Comparison of ENCODE assay signal across 8 cellular contexts in genomic region chr7:100890640-100891521, GRCh38. TPM values are rescaled to one million over a fixed set of nuclear protein-coding genes. Genes with fewer than 3 reads are reported as not detected.
DNase-seq lines count a peak whose midpoint lies in the region; TF ChIP-seq lines count a peak whose summit lies in the region.

No MANE protein-coding gene starts in this region.

- H3K9me3 ChIP-seq in fibroblast of lung (ENCODE audit: control insufficient read depth, insufficient read depth, low read depth, low read length) (no peaks in the 10 kb centered on the region), prostate gland (no peaks in the 10 kb centered on the region)

- no peak for TF ChIP-seq CTCF in GM06990 (IDR thresholded peaks at IDR 0.05; ENCODE audit: insufficient read depth, low read length, poor library complexity, severe bottlenecking)
- no peak for TF ChIP-seq CTCF in fibroblast of lung (conservative IDR thresholded peaks at IDR 0.05 in 1 of 2, IDR thresholded peaks at IDR 0.05 in 1 of 2; ENCODE audit: low read depth in 1 of 2, low read length in 2 of 2)
- TF ChIP-seq CTCF in prostate gland (IDR thresholded peaks at IDR 0.05) = no peak

- 8% methylated on average over 43 of the region's 43 CpGs for WGBS in prostate gland

- H3K27ac ChIP-seq in fibroblast of lung (ENCODE audit: insufficient read depth, low read length) (peak overlapping the region; percentile 21), prostate gland (peak overlapping the region; percentile 96 to 97)

- H3K4me1 ChIP-seq in fibroblast of lung (ENCODE audit: control insufficient read depth, extremely low read depth, insufficient read depth, low read length) (peaks cover 11% of the 10 kb centered on the region), prostate gland (replicated peaks) (peaks cover 27% of the 10 kb centered on the region)

- H3K9ac ChIP-seq in fibroblast of lung (ENCODE audit: insufficient read depth, low read length) = no peak overlapping the region

- peaks cover 18% of the 10 kb centered on the region for H3K36me3 ChIP-seq in GM06990 (ENCODE audit: control insufficient read depth, insufficient read depth, low read length)
- H3K36me3 ChIP-seq in fibroblast of lung (ENCODE audit: control insufficient read depth, insufficient read depth, low read length) = peaks cover 25% of the 10 kb centered on the region
- peaks cover 4 to 10% of the 10 kb centered on the region in 2 donors for H3K36me3 ChIP-seq in prostate gland

- TF ChIP-seq POLR2A in prostate gland (IDR thresholded peaks at IDR 0.05) = no peak

- H3K4me3 ChIP-seq in GM06990 (replicated peaks; ENCODE audit: low read depth, low read length) = peak overlapping the region; percentile 57
- H3K4me3 ChIP-seq in fibroblast of lung (replicated peaks in 1 of 4; ENCODE audit: control extremely low read depth in 1 of 4, insufficient read depth in 1 of 4, low read depth in 3 of 4, low read length in 4 of 4) = peak overlapping the region in 2 of 4 experiments; percentile 60 to 63
- peak overlapping the region; percentile 43 to 54 for H3K4me3 ChIP-seq in prostate gland

- peak overlapping the region; percentile 36 for H2AFZ ChIP-seq in fibroblast of lung (ENCODE audit: low read length)

- H3K79me2 ChIP-seq in fibroblast of lung (ENCODE audit: control insufficient read depth, insufficient read depth, low read length) = peaks cover 14% of the 10 kb centered on the region

- DNase-seq in GM06990 (ENCODE audit: extremely low read depth, insufficient read length) = no peak
- DNase-seq in RPMI8226 = peak; percentile 2
- DNase-seq in fibroblast of lung (ENCODE audit: low read depth in 2 of 2) = no peak
- DNase-seq in prostate gland (ENCODE audit: low spot score) = no peak
- no peak for DNase-seq in MV-4-11 (lab: John Stamatoyannopoulos, UW)
- DNase-seq in NCI-H1694 treated with DMSO at 0.1 percent for 48 hours (lab: John Stamatoyannopoulos, UW) = no peak
- DNase-seq in NCI-H524 (lab: John Stamatoyannopoulos, UW) = no peak
- DNase-seq in RKO (ENCODE audit: low spot score) = no peak

- H3K27me3 ChIP-seq in GM06990 (replicated peaks; ENCODE audit: control insufficient read depth, insufficient read depth, low read length) = no peaks in the 10 kb centered on the region
- H3K27me3 ChIP-seq in fibroblast of lung (ENCODE audit: control insufficient read depth, insufficient read depth, low read length) = peaks cover 8% of the 10 kb centered on the region
- H3K27me3 ChIP-seq in prostate gland (replicated peaks; ENCODE audit: insufficient read depth) = no peaks in the 10 kb centered on the region

- H4K20me1 ChIP-seq in fibroblast of lung (ENCODE audit: control insufficient read depth, extremely low read depth, insufficient read depth, low read length) = no peaks in the 10 kb centered on the region

- intact Hi-C loops in prostate gland (cut with DNase I) = no loop called here

- H3K4me2 ChIP-seq in fibroblast of lung (ENCODE audit: extremely low read depth, insufficient read depth, low read length) = peak overlapping the region; percentile 73

RNA-seq across cellular contexts. Expression of gene UFSP1, which starts 1.4 kb away (rescaled TPM):
- total RNA-seq in fibroblast of lung (4.0 and 7.7 TPM in 2 replicates), prostate gland (1 to 10 TPM; 6.4 to 8.4 TPM)
- 0.53 and 1.1 TPM in 2 replicates for polyA plus RNA-seq in fibroblast of lung
- 2.8 and 3.4 TPM in 2 replicates for polyA plus RNA-seq in fibroblast of lung (2012)
- 0.26 and 0.55 TPM in 2 replicates for polyA minus RNA-seq in fibroblast of lung (ENCODE audit: low replicate concordance)

RNA-seq across cellular contexts. Expression of gene ACHE, which starts 4.8 kb away (rescaled TPM):
- under 0.01 and 0.26 TPM in 2 replicates for total RNA-seq in fibroblast of lung
- 0.07 and 0.11 TPM in 2 replicates for polyA plus RNA-seq in fibroblast of lung
- polyA plus RNA-seq in fibroblast of lung (2012) = 0.30 TPM in 1 of 2 replicates, not detected in the other
- not detected in 2 replicates for polyA minus RNA-seq in fibroblast of lung (ENCODE audit: low replicate concordance)
- total RNA-seq in prostate gland = 10 to 100 TPM in 1 of 2 donors, 1 to 10 TPM in 1; 6.6 to 17.5 TPM

RNA-seq across cellular contexts. Expression of gene SRRT, which starts 16.0 kb away (rescaled TPM):
- total RNA-seq in fibroblast of lung = 29.3 and 32.0 TPM in 2 replicates
- 33.7 and 56.9 TPM in 2 replicates for polyA plus RNA-seq in fibroblast of lung
- 68.3 and 107 TPM in 2 replicates for polyA plus RNA-seq in fibroblast of lung (2012)
- polyA minus RNA-seq in fibroblast of lung (ENCODE audit: low replicate concordance) = 64.3 and 132 TPM in 2 replicates
- total RNA-seq in prostate gland = 100 to 1,000 TPM; 105 to 182 TPM

RNA-seq across cellular contexts. Expression of gene TRIP6, which starts 23.7 kb away (rescaled TPM):
- total RNA-seq in fibroblast of lung = 61.9 and 96.1 TPM in 2 replicates
- 76.2 and 89.8 TPM in 2 replicates for polyA plus RNA-seq in fibroblast of lung
- 101 and 132 TPM in 2 replicates for polyA plus RNA-seq in fibroblast of lung (2012)
- polyA minus RNA-seq in fibroblast of lung (ENCODE audit: low replicate concordance) = 53.6 and 71.9 TPM in 2 replicates
- 100 to 1,000 TPM in 1 of 2 donors, 10 to 100 TPM in 1; 65.9 to 113 TPM for total RNA-seq in prostate gland

RNA-seq across cellular contexts. Expression of gene SLC12A9, which starts 38.4 kb away (rescaled TPM):
- total RNA-seq in fibroblast of lung = 13.4 and 18.5 TPM in 2 replicates
- 6.6 and 7.1 TPM in 2 replicates for polyA plus RNA-seq in fibroblast of lung
- 13.4 and 19.0 TPM in 2 replicates for polyA plus RNA-seq in fibroblast of lung (2012)
- 31.2 and 54.8 TPM in 2 replicates for polyA minus RNA-seq in fibroblast of lung (ENCODE audit: low replicate concordance)
- total RNA-seq in prostate gland = 10 to 100 TPM; 22.0 to 29.4 TPM
